1 cellular context compared by ENCODE assay signal in genomic region chr15:82914396-82914795, GRCh38.
TF ChIP-seq lines count a peak whose summit lies in the region.

No MANE protein-coding gene starts in this region.

TF ChIP-seq in HepG2, 621 proteins besides CTCF, POLR2A, EP300 and RAD21 (continued from another document):
- TF ChIP-seq ATF2 (CRISPR knock-in tag; IDR thresholded peaks at IDR 0.05): no peak
- TF ChIP-seq CEBPB (IDR thresholded peaks at IDR 0.05; ENCODE audit: borderline replicate concordance, low read depth, low read length): peak; percentile 40; the same call in 1 of the 2 replicates
- TF ChIP-seq THAP8 (CRISPR knock-in tag; IDR thresholded peaks at IDR 0.05; ENCODE audit: borderline replicate concordance): no peak
- TF ChIP-seq ZNF552 (CRISPR knock-in tag; IDR thresholded peaks at IDR 0.05; ENCODE audit: borderline replicate concordance): no peak
- no peak for TF ChIP-seq ZNF776 (CRISPR knock-in tag; IDR thresholded peaks at IDR 0.05)
- TF ChIP-seq ZNF281 (CRISPR knock-in tag; IDR thresholded peaks at IDR 0.05; ENCODE audit: borderline replicate concordance): peak; percentile 14; the same call in 1 of the 2 replicates
- 0 out of 2 replicates have a peak, but pooled peaks have one; percentile 31 for TF ChIP-seq HNF4A (CRISPR knock-in tag; IDR thresholded peaks at IDR 0.05)
- TF ChIP-seq MED13 (CRISPR knock-in tag; IDR thresholded peaks at IDR 0.05): no peak
- no peak for TF ChIP-seq ARID5B (CRISPR knock-in tag; IDR thresholded peaks at IDR 0.05)
- TF ChIP-seq PHB2 (IDR thresholded peaks at IDR 0.05; ENCODE audit: partially characterized antibody): no peak
- TF ChIP-seq CCDC6 (CRISPR knock-in tag; IDR thresholded peaks at IDR 0.05): no peak
- TF ChIP-seq REL (CRISPR knock-in tag; conservative IDR thresholded peaks at IDR 0.05): no peak
- no peak for TF ChIP-seq TBX3 (IDR thresholded peaks at IDR 0.05; ENCODE audit: borderline replicate concordance)
TF ChIP-seq in HepG2: peak in this region for 4.
